Comparison of ENCODE assay signal across 15 cellular contexts in the genomic region with DNA sequence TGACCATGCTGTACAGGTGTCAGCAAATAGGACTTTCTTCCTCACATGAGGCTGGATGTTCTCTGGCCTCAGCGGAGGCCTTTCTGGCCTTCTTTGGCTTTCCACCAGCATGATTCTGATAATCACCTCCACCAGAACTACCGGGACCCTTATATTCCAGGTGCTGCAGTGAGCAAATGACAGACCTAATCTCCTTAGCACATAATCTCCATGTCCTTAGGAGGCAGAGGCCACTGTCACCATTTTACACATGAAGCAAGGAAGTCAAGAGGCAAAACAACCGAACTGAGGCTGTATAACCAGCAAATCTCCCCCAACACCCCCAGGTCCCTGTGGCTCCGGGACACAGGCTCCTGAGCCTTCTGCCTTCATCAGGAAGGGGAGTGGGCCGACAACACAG.
"Had no signal": no experiment of that assay in that cellular context is flagged by ENCODE, and none has a peak within 500 bp of the region (broad histone marks: within the 10 kb centered on the region; RNA-seq: fewer than 3 reads in every experiment).

No MANE protein-coding gene starts in this region.

- H3K27ac ChIP-seq: heart right ventricle, SK-N-MC, thoracic aorta had no signal

- H3K9me3 ChIP-seq: heart right ventricle, thoracic aorta had no signal

- H3K36me3 Mint-ChIP-seq: activated naive CD4-positive, alpha-beta T cell treated with anti-CD3 and anti-CD28 coated beads, Interleukin-2, amount 50 U/mL, for 72 hours; mesothelial cell of epicardium had no signal

- H3K4me3 ChIP-seq: heart right ventricle, lung, SK-N-MC, thoracic aorta had no signal

- DNase-seq: activated CD4-positive, CD25-positive, alpha-beta regulatory T cell treated with anti-CD3 and anti-CD28 coated beads, Interleukin-2, amount 50 U/mL, for 72 hours; activated effector memory CD4-positive, alpha-beta T cell treated with anti-CD3 and anti-CD28 coated beads, Interleukin-2, amount 50 U/mL, for 16 hours; activated T-cell treated with anti-CD3 and anti-CD28 coated beads, Interleukin-2, amount 50 U/mL, for 1 hour; aorta; dermis blood vessel endothelial cell; endodermal cell; heart right ventricle; stimulated activated CD4-positive, alpha-beta T cell treated with anti-CD3 and anti-CD28 coated beads, Interleukin-4, amount 100 ng/mL, for 1 hour; stimulated activated naive CD4-positive, alpha-beta T cell treated with Interleukin-2 at 50 U/mL for 16 hours had no signal

- H3K9me3 Mint-ChIP-seq: activated naive CD4-positive, alpha-beta T cell treated with anti-CD3 and anti-CD28 coated beads, Interleukin-2, amount 50 U/mL, for 72 hours; endodermal cell; mesothelial cell of epicardium; neural crest cell had no signal

- ATAC-seq: activated naive CD4-positive, alpha-beta T cell treated with anti-CD3 and anti-CD28 coated beads, Interleukin-2, amount 50 U/mL, for 72 hours; heart right ventricle had no signal

- H3K36me3 ChIP-seq: heart right ventricle, thoracic aorta had no signal

- H3K27me3 ChIP-seq: heart right ventricle had no signal

- H3K4me3 Mint-ChIP-seq: endodermal cell, mesothelial cell of epicardium, neural crest cell had no signal

- H3K27ac Mint-ChIP-seq: mesothelial cell of epicardium had no signal
